In the genomic region with DNA sequence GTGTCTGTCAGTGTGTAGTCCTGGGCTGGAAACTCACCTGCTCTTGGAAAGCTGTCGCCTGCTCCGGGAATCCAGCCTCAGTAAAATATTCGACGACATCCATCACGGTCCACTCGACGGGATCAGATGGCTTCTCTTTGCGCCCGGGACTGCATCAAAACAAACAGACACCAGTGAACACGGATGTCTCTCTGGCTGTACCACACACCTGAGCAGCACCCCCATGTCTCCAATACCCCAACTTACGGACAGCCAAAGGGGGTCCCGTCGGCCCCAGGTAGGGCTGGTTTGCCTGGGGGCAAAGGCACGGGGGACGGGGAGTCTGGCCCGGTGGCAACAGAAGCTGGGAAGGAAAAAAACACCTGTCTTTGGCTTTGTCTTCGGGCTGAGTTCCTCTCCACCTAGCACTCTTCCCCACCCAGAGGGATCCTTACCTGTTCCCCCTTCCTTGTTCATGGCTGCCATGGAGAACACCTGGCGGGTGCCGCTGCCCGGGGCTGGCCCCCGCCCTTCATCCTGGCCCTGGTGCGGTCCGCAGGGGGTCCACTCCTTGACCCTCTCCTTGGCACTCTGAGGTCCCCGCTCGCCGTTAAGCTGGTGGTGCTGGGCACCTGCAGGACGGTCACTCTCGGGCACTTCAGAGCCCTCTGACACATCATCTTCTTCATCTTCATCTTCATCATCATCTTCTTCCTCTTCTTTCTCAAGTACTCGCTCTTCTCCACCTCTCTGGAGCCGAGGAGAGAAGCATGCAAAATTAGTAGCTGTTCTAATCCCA, we compare ENCODE assay signal across 9 cellular contexts. TPM values are rescaled to one million over a fixed set of nuclear protein-coding genes. Genes with fewer than 3 reads are reported as not detected.
DNase-seq lines count a peak whose midpoint lies in the region; ATAC-seq and TF ChIP-seq lines count a peak whose summit lies in the region.
"Had no signal": no experiment of that assay in that cellular context is flagged by ENCODE, and none has a peak within 500 bp of the region (broad histone marks: within the 10 kb centered on the region; RNA-seq: fewer than 3 reads in every experiment).

No MANE protein-coding gene starts in this region.

- no peaks in the 10 kb centered on the region for H3K36me3 ChIP-seq in CD4-positive, alpha-beta memory T cell (ENCODE audit: insufficient read depth, low read length)
- H3K36me3 ChIP-seq in colonic mucosa = no peaks in the 10 kb centered on the region

- peak overlapping the region in 1 of 2 donors; percentile 3 for H3K9ac ChIP-seq in colonic mucosa (ENCODE audit: low read depth in 2 of 2, low read length in 2 of 2)

- ATAC-seq in GM18861 (IDR thresholded peaks at IDR 0.05; ENCODE audit: unreplicated experiment) = no peak

- no peak overlapping the region for H3K27ac ChIP-seq in CD4-positive, alpha-beta memory T cell (ENCODE audit: low read depth, low read length)
- H3K27ac ChIP-seq in colonic mucosa = no peak overlapping the region

- CTCF ChIA-PET in CD4-positive, alpha-beta memory T cell (lab: Charles Lee; ENCODE audit: partially characterized antibody) = interaction anchor here (0.8 to 1.2 kb wide), 2 partner anchors 15 to 47 kb away, joined by 3 to 4 read pairs; partner anchors contain the start of gene ASF1B

- peaks cover 0 to 5% of the 10 kb centered on the region in 2 donors for H3K9me3 ChIP-seq in CD4-positive, alpha-beta memory T cell (ENCODE audit: control insufficient read depth in 1 of 2, low read length in 2 of 2)
- H3K9me3 ChIP-seq in colonic mucosa = no peaks in the 10 kb centered on the region

- peaks cover 4 to 16% of the 10 kb centered on the region in 2 donors for H3K36me3 Mint-ChIP-seq in CD4-positive, alpha-beta memory T cell
- peaks cover 15% of the 10 kb centered on the region for H3K36me3 Mint-ChIP-seq in neural crest cell (ENCODE audit: low read depth)

- POLR2A ChIA-PET in CD4-positive, alpha-beta memory T cell (lab: Charles Lee; ENCODE audit: partially characterized antibody) = interaction anchor here (1.3 to 2.1 kb wide), 4 partner anchors 7 to 57 kb away, joined by 3 to 10 read pairs (median 8); partner anchors contain the start of genes IL27RA and PRKACA

- DNase-seq in CD4-positive, alpha-beta memory T cell = no peak
- DNase-seq in LNCaP clone FGC (ENCODE audit: low read depth) (no peak), colonic mucosa (no peak), neural crest cell (ENCODE audit: low read depth, low spot score) (no peak), kidney glomerular epithelial cell (lab: John Stamatoyannopoulos, UW) (no peak), NCI-H1436 treated with DMSO at 0.1 percent for 48 hours (lab: John Stamatoyannopoulos, UW) (no peak), COLO668 (lab: John Stamatoyannopoulos, UW; ENCODE audit: unreplicated experiment) (no peak)
- DNase-seq: islet precursor cell had no signal

- intact Hi-C loops in CD4-positive, alpha-beta memory T cell (cut with micrococcal nuclease) = no loop called here
- intact Hi-C loops in colonic mucosa (cut with DNase I) = no loop called here

- H3K27me3 ChIP-seq in CD4-positive, alpha-beta memory T cell (ENCODE audit: insufficient read depth, low read length) = no peaks in the 10 kb centered on the region
- no peaks in the 10 kb centered on the region for H3K27me3 ChIP-seq in colonic mucosa

- no peak overlapping the region for H3K4me3 ChIP-seq in CD4-positive, alpha-beta memory T cell (ENCODE audit: low read length in 2 of 2)
- H3K4me3 ChIP-seq in LNCaP clone FGC (ENCODE audit: low read depth, low read length) (peak overlapping the region; percentile 49), colonic mucosa (peak overlapping the region; percentile 40)

- H3K4me1 Mint-ChIP-seq in CD4-positive, alpha-beta memory T cell = peaks cover 10 to 23% (median 17%) of the 10 kb centered on the region in 4 donors
- peaks cover 14% of the 10 kb centered on the region for H3K4me1 Mint-ChIP-seq in neural crest cell

- TF ChIP-seq CTCF in LNCaP clone FGC (IDR thresholded peaks at IDR 0.05; ENCODE audit: control insufficient read depth, extremely low read depth, insufficient read depth) (no peak), colonic mucosa (IDR thresholded peaks at IDR 0.05) (no peak), neural crest cell (conservative IDR thresholded peaks at IDR 0.05) (no peak)

- H3K9me3 Mint-ChIP-seq in CD4-positive, alpha-beta memory T cell = peaks cover 0 to 11% (median 0%) of the 10 kb centered on the region in 8 donors
- H3K9me3 Mint-ChIP-seq in neural crest cell = peaks cover 6% of the 10 kb centered on the region

- H3K27me3 Mint-ChIP-seq in CD4-positive, alpha-beta memory T cell = peaks cover 0 to 2% of the 10 kb centered on the region in 2 donors
- peaks cover 3% of the 10 kb centered on the region for H3K27me3 Mint-ChIP-seq in neural crest cell (ENCODE audit: low read depth)

- peak overlapping the region; percentile 54 to 97 (median 90) for H3K27ac Mint-ChIP-seq in CD4-positive, alpha-beta memory T cell
- no peak overlapping the region for H3K27ac Mint-ChIP-seq in neural crest cell (ENCODE audit: unreplicated experiment)

- H3K4me3 Mint-ChIP-seq in CD4-positive, alpha-beta memory T cell = peak overlapping the region; percentile 54 to 92 (median 85)
- H3K4me3 Mint-ChIP-seq in neural crest cell = peak overlapping the region; percentile 89

- peaks cover 14% of the 10 kb centered on the region for H3K4me1 ChIP-seq in CD4-positive, alpha-beta memory T cell (ENCODE audit: insufficient read depth, low read length)
- no peaks in the 10 kb centered on the region for H3K4me1 ChIP-seq in colonic mucosa

RNA-seq across cellular contexts. Expression of gene SAMD1, which starts 1.7 kb away (rescaled TPM):
- total RNA-seq in CD4-positive, alpha-beta memory T cell = 10 to 100 TPM; 36.7 to 43.3 TPM
- polyA plus RNA-seq in CD4-positive, alpha-beta memory T cell = 1 to 10 TPM in 1 of 2 donors, under 1 TPM in 1; 0.16 to 2.4 TPM
- total RNA-seq in colonic mucosa (10 to 100 TPM; 52.9 to 91.3 TPM), neural crest cell (67.2 and 71.9 TPM in 2 replicates)

RNA-seq across cellular contexts. Expression of gene C19orf67, which starts 3.2 kb away (rescaled TPM):
- total RNA-seq in CD4-positive, alpha-beta memory T cell = under 1 TPM in 1 of 2 experiments, not detected in 1; 0.55 TPM
- polyA plus RNA-seq in CD4-positive, alpha-beta memory T cell = not detected
- under 1 TPM in 1 of 2 donors, not detected in 1; 0.19 TPM for total RNA-seq in colonic mucosa
- not detected in 2 replicates for total RNA-seq in neural crest cell

RNA-seq across cellular contexts. Expression of gene MISP3, which starts 16.2 kb away (rescaled TPM):
- total RNA-seq in CD4-positive, alpha-beta memory T cell = 1 to 10 TPM; 1.3 to 1.6 TPM
- 1 to 10 TPM in 1 of 2 donors, under 1 TPM in 1; 0.68 to 1.1 TPM for polyA plus RNA-seq in CD4-positive, alpha-beta memory T cell
- total RNA-seq in colonic mucosa (10 to 100 TPM; 32.7 to 50.0 TPM), neural crest cell (0.39 and 0.98 TPM in 2 replicates)

RNA-seq across cellular contexts. Expression of gene PALM3, which starts 26.9 kb away (rescaled TPM):
- not detected for total RNA-seq in CD4-positive, alpha-beta memory T cell
- polyA plus RNA-seq in CD4-positive, alpha-beta memory T cell = not detected
- 1 to 10 TPM in 1 of 2 donors, under 1 TPM in 1; 0.37 to 1.6 TPM for total RNA-seq in colonic mucosa
- total RNA-seq in neural crest cell = 5.2 and 5.7 TPM in 2 replicates

RNA-seq across cellular contexts. Expression of gene PRKACA, which starts 28.7 kb away (rescaled TPM):
- total RNA-seq in CD4-positive, alpha-beta memory T cell = 10 to 100 TPM; 48.9 to 51.7 TPM
- 1 to 10 TPM in 1 of 2 donors, under 1 TPM in 1; 0.42 to 2.2 TPM for polyA plus RNA-seq in CD4-positive, alpha-beta memory T cell
- total RNA-seq in colonic mucosa (10 to 100 TPM; 71.0 to 89.3 TPM), neural crest cell (103 TPM in 2 replicates)

Comparison
In these comparisons a context has a peak if more than half of its experiments do, and no peak if none do; other contexts are left out.
1. H3K4me3 ChIP-seq: peak in LNCaP clone FGC (single experiment) and colonic mucosa (single experiment); none in CD4-positive, alpha-beta memory T cell (0 of 2).
2. RNA of gene MISP3, which starts 16.2 kb away (total RNA-seq): 32.7 to 50.0 TPM in colonic mucosa; 1.3 to 1.6 TPM in CD4-positive, alpha-beta memory T cell and 0.39 to 0.98 TPM in neural crest cell; every median in the first group is over 10 times any median in the second.